Comparison of ENCODE assay signal across 16 cellular contexts in genomic region chr5:103122242-103122641, GRCh38. TPM values are rescaled to one million over a fixed set of nuclear protein-coding genes. Genes with fewer than 3 reads are reported as not detected.
DNase-seq lines count a peak whose midpoint lies in the region; ATAC-seq and TF ChIP-seq lines count a peak whose summit lies in the region.
"Had no signal": no experiment of that assay in that cellular context is flagged by ENCODE, and none has a peak within 500 bp of the region (broad histone marks: within the 10 kb centered on the region; RNA-seq: fewer than 3 reads in every experiment).

No MANE protein-coding gene starts in this region.

- no peak overlapping the region for H3T11ph ChIP-seq in H9 (ENCODE audit: low read length)

- H3K14ac ChIP-seq in H9 (ENCODE audit: insufficient read depth, low read length): no peak overlapping the region

- no peak overlapping the region for H4K91ac ChIP-seq in H9 (ENCODE audit: insufficient read length, low read depth, low read length)

- no peak overlapping the region for H3K27ac ChIP-seq in CD4-positive, alpha-beta T cell (ENCODE audit: low read depth, low read length)
- no peak overlapping the region for H3K27ac ChIP-seq in H9 (ENCODE audit: insufficient read length, low read depth, low read length)

- H3K4me2 ChIP-seq in H9 (ENCODE audit: insufficient read depth, insufficient read length, low read length): no peak overlapping the region

- H4K8ac ChIP-seq in H9 (replicated peaks; ENCODE audit: insufficient read length, low read depth, low read length): no peak overlapping the region

- no peaks in the 10 kb centered on the region for H3K79me2 ChIP-seq in H9 (ENCODE audit: insufficient read depth, low read length)

- H3K9me3 ChIP-seq in CD4-positive, alpha-beta T cell (ENCODE audit: control insufficient read depth, low read length): no peaks in the 10 kb centered on the region
- no peaks in the 10 kb centered on the region for H3K9me3 ChIP-seq in H9 (ENCODE audit: control insufficient read depth, low read depth, low read length)
- H3K9me3 ChIP-seq: tibial artery had no signal

- H3K23ac ChIP-seq in H9 (ENCODE audit: insufficient read length, low read depth, low read length): no peak overlapping the region

- no peak overlapping the region for H2AFZ ChIP-seq in H9 (ENCODE audit: low read length)

- no peaks in the 10 kb centered on the region for H3K27me3 Mint-ChIP-seq in CD4-positive, alpha-beta T cell
- no peaks in the 10 kb centered on the region for H3K27me3 Mint-ChIP-seq in H9 (ENCODE audit: low read depth)
- H3K27me3 Mint-ChIP-seq in activated naive CD8-positive, alpha-beta T cell treated with anti-CD3 and anti-CD28 coated beads, Interleukin-2, amount 10 ng/mL, durations not matched to agents 7 days and 5 days: no peaks in the 10 kb centered on the region
- no peaks in the 10 kb centered on the region for H3K27me3 Mint-ChIP-seq in nephron (ENCODE audit: low read depth)
- H3K27me3 Mint-ChIP-seq: activated CD4-positive, alpha-beta memory T cell treated with anti-CD3 and anti-CD28 coated beads, Interleukin-2, amount 10 ng/mL, durations not matched to agents 7 days and 5 days had no signal

- H2BK5ac ChIP-seq in H9 (ENCODE audit: insufficient read length, low read length): no peak overlapping the region

- CTCF ChIA-PET in CD4-positive, alpha-beta T cell (lab: Charles Lee): no interaction called here

- TF ChIP-seq CTCF in CD4-positive, alpha-beta T cell (IDR thresholded peaks at IDR 0.05): no peak
- no peak for TF ChIP-seq CTCF in H9 (conservative IDR thresholded peaks at IDR 0.05)
- TF ChIP-seq CTCF in nephron (IDR thresholded peaks at IDR 0.05; ENCODE audit: unreplicated experiment in 3 of 3): no peak

- H2BK15ac ChIP-seq in H9 (ENCODE audit: low read depth, low read length): no peak overlapping the region

- no CpG with 5 or more reads among the region's 3 CpGs for WGBS in H9 (ENCODE audit: extremely low coverage, insufficient read length, low lambda C conversion rate)

- H3K56ac ChIP-seq in H9 (ENCODE audit: insufficient read length, low read depth, low read length): no peak overlapping the region

- H3K23me2 ChIP-seq in H9 (ENCODE audit: insufficient read length, low read depth, low read length, poor library complexity, severe bottlenecking): peaks cover 4% of the 10 kb centered on the region

- no peaks in the 10 kb centered on the region for H4K20me1 ChIP-seq in H9 (ENCODE audit: control insufficient read depth, insufficient read depth, insufficient read length)

- no peak overlapping the region for H2BK12ac ChIP-seq in H9 (ENCODE audit: insufficient read length, low read depth, low read length)

- H2AK5ac ChIP-seq in H9 (ENCODE audit: insufficient read length, low read length): no peak overlapping the region

- no peak overlapping the region for H3K4ac ChIP-seq in H9 (ENCODE audit: low read depth, low read length)

- H3K9me3 Mint-ChIP-seq in CD4-positive, alpha-beta T cell: no peaks in the 10 kb centered on the region
- H3K9me3 Mint-ChIP-seq in H9 (no peaks in the 10 kb centered on the region), nephron (no peaks in the 10 kb centered on the region)
- H3K9me3 Mint-ChIP-seq in activated naive CD8-positive, alpha-beta T cell treated with anti-CD3 and anti-CD28 coated beads, Interleukin-2, amount 10 ng/mL, durations not matched to agents 7 days and 5 days: no peaks in the 10 kb centered on the region
- H3K9me3 Mint-ChIP-seq: activated CD4-positive, alpha-beta memory T cell treated with anti-CD3 and anti-CD28 coated beads, Interleukin-2, amount 10 ng/mL, durations not matched to agents 7 days and 5 days; CD14-positive monocyte had no signal

- DNase-seq in CD4-positive, alpha-beta T cell: no peak
- no peak for DNase-seq in H9
- no peak for DNase-seq in activated naive CD8-positive, alpha-beta T cell treated with anti-CD3 and anti-CD28 coated beads, Interleukin-2, amount 10 ng/mL, durations not matched to agents 7 days and 5 days
- DNase-seq in NCI-H524 treated with DMSO at 0.1 percent for 48 hours (lab: John Stamatoyannopoulos, UW): no peak
- DNase-seq: activated CD4-positive, alpha-beta memory T cell treated with anti-CD3 and anti-CD28 coated beads, Interleukin-2, amount 10 ng/mL, durations not matched to agents 7 days and 5 days; activated naive CD4-positive, alpha-beta T cell treated with Interleukin-2 at 50 U/mL for 16 hours; caudate nucleus; NCI-H2107; NCI-H82; stimulated activated CD4-positive, alpha-beta T cell treated with anti-CD3 and anti-CD28 coated beads, Interleukin-1b, Interleukin-23, amount 100 ng/mL, for 48 hours; stimulated activated CD8-positive, alpha-beta memory T cell treated with anti-CD3 and anti-CD28 coated beads, Interleukin-4, amount 100 ng/mL, for 48 hours; tibial artery had no signal

- no peaks in the 10 kb centered on the region for H3K27me3 ChIP-seq in CD4-positive, alpha-beta T cell (ENCODE audit: control insufficient read depth, insufficient read depth, low read length)
- no peaks in the 10 kb centered on the region for H3K27me3 ChIP-seq in H9 (ENCODE audit: insufficient read depth, low read length)
- H3K27me3 ChIP-seq: tibial artery had no signal

- peak overlapping the region; percentile 22 for H3K9ac ChIP-seq in H9 (ENCODE audit: extremely low read depth, insufficient read length, low read length)

- no peak for ATAC-seq in CD4-positive, alpha-beta T cell (ENCODE audit: poor library complexity)
- no peak for ATAC-seq in activated naive CD8-positive, alpha-beta T cell treated with anti-CD3 and anti-CD28 coated beads, Interleukin-2, amount 10 ng/mL, durations not matched to agents 7 days and 5 days (ENCODE audit: low read depth)
- ATAC-seq in HG02678 (IDR thresholded peaks at IDR 0.05; ENCODE audit: unreplicated experiment) (no peak), GM18502 (IDR thresholded peaks at IDR 0.05; ENCODE audit: poor library complexity, unreplicated experiment) (no peak)

- intact Hi-C loops in CD4-positive, alpha-beta T cell (cut with DNase I, micrococcal nuclease): loop anchor here in 1 of 2 experiments (5.0 kb wide), 1 partner anchor 135 kb away; the partner anchor contains the start of gene MACIR

- H4K5ac ChIP-seq in H9 (ENCODE audit: insufficient read length, low read depth, low read length): no peak overlapping the region

- peaks cover 28% of the 10 kb centered on the region for H3K36me3 Mint-ChIP-seq in CD4-positive, alpha-beta T cell (ENCODE audit: low read depth)
- H3K36me3 Mint-ChIP-seq in H9 (ENCODE audit: insufficient read depth in 1 of 3, low read depth in 3 of 3) (peaks cover 0 to 2% (median 0%) of the 10 kb centered on the region in 3 experiments; a peak in 1 of 7 replicates), nephron (ENCODE audit: low read depth) (peaks cover 6% of the 10 kb centered on the region)
- peaks cover 17% of the 10 kb centered on the region for H3K36me3 Mint-ChIP-seq in activated naive CD8-positive, alpha-beta T cell treated with anti-CD3 and anti-CD28 coated beads, Interleukin-2, amount 10 ng/mL, durations not matched to agents 7 days and 5 days

- H2BK120ac ChIP-seq in H9 (ENCODE audit: low read depth, low read length, poor library complexity, severe bottlenecking): no peak overlapping the region

- H3K18ac ChIP-seq in H9 (ENCODE audit: insufficient read length, low read depth, low read length): no peak overlapping the region

- H3K27ac Mint-ChIP-seq in CD4-positive, alpha-beta T cell: no peak overlapping the region
- H3K27ac Mint-ChIP-seq in H9: no peak overlapping the region
- no peak overlapping the region for H3K27ac Mint-ChIP-seq in activated naive CD8-positive, alpha-beta T cell treated with anti-CD3 and anti-CD28 coated beads, Interleukin-2, amount 10 ng/mL, durations not matched to agents 7 days and 5 days
- H3K27ac Mint-ChIP-seq in nephron: no peak overlapping the region
- H3K27ac Mint-ChIP-seq: activated CD4-positive, alpha-beta memory T cell treated with anti-CD3 and anti-CD28 coated beads, Interleukin-2, amount 10 ng/mL, durations not matched to agents 7 days and 5 days had no signal

- H3K4me3 Mint-ChIP-seq in CD4-positive, alpha-beta T cell: peak overlapping the region; percentile 98
- H3K4me3 Mint-ChIP-seq in H9: no peak overlapping the region
- peak overlapping the region; percentile 89 for H3K4me3 Mint-ChIP-seq in activated naive CD8-positive, alpha-beta T cell treated with anti-CD3 and anti-CD28 coated beads, Interleukin-2, amount 10 ng/mL, durations not matched to agents 7 days and 5 days
- H3K4me3 Mint-ChIP-seq in nephron: peak overlapping the region; percentile 7 to 97 (median 92)
- H3K4me3 Mint-ChIP-seq: CD14-positive monocyte had no signal

- H3K4me1 Mint-ChIP-seq in CD4-positive, alpha-beta T cell (ENCODE audit: low read depth): peaks cover 81% of the 10 kb centered on the region
- H3K4me1 Mint-ChIP-seq in H9 (peaks cover 15 to 17% of the 10 kb centered on the region in 2 experiments), nephron (peaks cover 34% of the 10 kb centered on the region)
- H3K4me1 Mint-ChIP-seq in activated naive CD8-positive, alpha-beta T cell treated with anti-CD3 and anti-CD28 coated beads, Interleukin-2, amount 10 ng/mL, durations not matched to agents 7 days and 5 days: peaks cover 24% of the 10 kb centered on the region

- POLR2A ChIA-PET in CD4-positive, alpha-beta T cell (lab: Charles Lee): no interaction called here
- POLR2A ChIA-PET in activated naive CD8-positive, alpha-beta T cell treated with anti-CD3 and anti-CD28 coated beads, Interleukin-2, amount 10 ng/mL, durations not matched to agents 7 days and 5 days (lab: Charles Lee): no interaction called here

- no peaks in the 10 kb centered on the region for H3K4me1 ChIP-seq in H9 (ENCODE audit: insufficient read depth, low read length)

- H2BK20ac ChIP-seq in H9 (ENCODE audit: low read depth, low read length, poor library complexity, severe bottlenecking): no peak overlapping the region

- no peaks in the 10 kb centered on the region for H3K79me1 ChIP-seq in H9 (ENCODE audit: insufficient read depth, low read depth, low read length, poor library complexity, severe bottlenecking)

RNA-seq across cellular contexts. Expression of gene PPIP5K2, which starts 2.1 kb away (rescaled TPM):
- total RNA-seq in CD4-positive, alpha-beta T cell: 10 to 100 TPM; 40.4 to 45.6 TPM
- total RNA-seq in H9 (2021): 42.6 and 43.8 TPM in 2 replicates
- total RNA-seq in activated naive CD8-positive, alpha-beta T cell treated with anti-CD3 and anti-CD28 coated beads, Interleukin-2, amount 10 ng/mL, durations not matched to agents 7 days and 5 days: 10 to 100 TPM; 63.0 to 67.1 TPM

RNA-seq across cellular contexts. Expression of gene GIN1, which starts 2.3 kb away (rescaled TPM):
- 1 to 10 TPM; 2.7 to 2.9 TPM for total RNA-seq in CD4-positive, alpha-beta T cell
- total RNA-seq in H9 (2021): 6.6 and 7.7 TPM in 2 replicates
- 10 to 100 TPM; 10.3 to 10.7 TPM for total RNA-seq in activated naive CD8-positive, alpha-beta T cell treated with anti-CD3 and anti-CD28 coated beads, Interleukin-2, amount 10 ng/mL, durations not matched to agents 7 days and 5 days

Comparison
In these comparisons a context has a peak if more than half of its experiments do, and no peak if none do; other contexts are left out.
1. H3K4me3 Mint-ChIP-seq: peak in CD4-positive, alpha-beta T cell (single experiment), activated naive CD8-positive, alpha-beta T cell treated with anti-CD3 and anti-CD28 coated beads, Interleukin-2, amount 10 ng/mL, durations not matched to agents 7 days and 5 days (single experiment) and nephron (3 of 3); none in H9 (0 of 2).